Comparison of ENCODE assay signal across 8 cellular contexts in genomic region chr11:33802414-33802950, GRCh38. TPM values are rescaled to one million over a fixed set of nuclear protein-coding genes. Genes with fewer than 3 reads are reported as not detected.
DNase-seq lines count a peak whose midpoint lies in the region; ATAC-seq, FAIRE-seq and TF ChIP-seq lines count a peak whose summit lies in the region.

No MANE protein-coding gene starts in this region.

- POLR2A ChIA-PET in CD8-positive, alpha-beta T cell (lab: Charles Lee) = no interaction called here

- ATAC-seq in CD8-positive, alpha-beta T cell = peak; percentile 49
- peak; percentile 65 for ATAC-seq in HG03354 (IDR thresholded peaks at IDR 0.05; ENCODE audit: poor library complexity, severe bottlenecking, unreplicated experiment)
- no peak for ATAC-seq in GM18858 (IDR thresholded peaks at IDR 0.05; ENCODE audit: unreplicated experiment)
- ATAC-seq in GM21717 (IDR thresholded peaks at IDR 0.05; ENCODE audit: unreplicated experiment) = no peak

- no peaks in the 10 kb centered on the region for H3K36me3 ChIP-seq in CD8-positive, alpha-beta T cell (ENCODE audit: insufficient read depth, low read length)
- H3K36me3 ChIP-seq in breast epithelium = no peaks in the 10 kb centered on the region
- no peaks in the 10 kb centered on the region for H3K36me3 ChIP-seq in iPS-20b (ENCODE audit: insufficient read depth, low read depth, low read length)
- H3K36me3 ChIP-seq in small intestine (ENCODE audit: control insufficient read depth in 2 of 2, insufficient read depth in 2 of 2, low read length in 2 of 2) = no peaks in the 10 kb centered on the region

- no peak for FAIRE-seq in small intestine (lab: Jason Lieb, UNC)

- WGBS in small intestine, 3 donors = 1 to 3% (median 2%) methylated on average over 12 of the region's 12 CpGs

- H3K27ac Mint-ChIP-seq in CD8-positive, alpha-beta T cell = no peak overlapping the region

- CTCF ChIA-PET in CD8-positive, alpha-beta T cell (lab: Charles Lee) = no interaction called here

- H3K36me3 Mint-ChIP-seq in CD8-positive, alpha-beta T cell = no peaks in the 10 kb centered on the region

- peak overlapping the region; percentile 71; the same call in 1 of the 2 replicates for H3K9ac ChIP-seq in iPS-20b (ENCODE audit: low read depth, low read length)

- no peak for TF ChIP-seq CTCF in CD8-positive, alpha-beta T cell (IDR thresholded peaks at IDR 0.05)
- no peak for TF ChIP-seq CTCF in breast epithelium (IDR thresholded peaks at IDR 0.05)

- H3K27ac ChIP-seq in CD8-positive, alpha-beta T cell (ENCODE audit: low read depth, low read length) = no peak overlapping the region
- no peak overlapping the region for H3K27ac ChIP-seq in breast epithelium
- no peak overlapping the region for H3K27ac ChIP-seq in iPS-20b (ENCODE audit: low read length)
- no peak overlapping the region for H3K27ac ChIP-seq in small intestine (ENCODE audit: low read depth in 1 of 2, low read length in 1 of 2)

- H3K9me3 Mint-ChIP-seq in CD8-positive, alpha-beta T cell = no peaks in the 10 kb centered on the region

- no peak for DNase-seq in CD8-positive, alpha-beta T cell
- DNase-seq in NCI-H82 (lab: John Stamatoyannopoulos, UW) = peak; percentile 90
- no peak for DNase-seq in breast epithelium (ENCODE audit: low spot score in 2 of 2)
- DNase-seq in small intestine = peak; percentile 54

- H3K4me1 ChIP-seq in CD8-positive, alpha-beta T cell (ENCODE audit: insufficient read depth, low read length) = no peaks in the 10 kb centered on the region
- H3K4me1 ChIP-seq in breast epithelium (no peaks in the 10 kb centered on the region), iPS-20b (ENCODE audit: insufficient read depth, low read length) (no peaks in the 10 kb centered on the region), small intestine (ENCODE audit: control insufficient read depth in 2 of 2, insufficient read depth in 1 of 2, low read depth in 1 of 2, low read length in 1 of 2) (peaks cover 0 to 4% of the 10 kb centered on the region in 2 donors)

- no peaks in the 10 kb centered on the region for H3K9me3 ChIP-seq in CD8-positive, alpha-beta T cell (ENCODE audit: low read length)
- H3K9me3 ChIP-seq in breast epithelium (no peaks in the 10 kb centered on the region), iPS-20b (ENCODE audit: insufficient read depth, low read depth, low read length) (no peaks in the 10 kb centered on the region), small intestine (ENCODE audit: control insufficient read depth, low read depth) (no peaks in the 10 kb centered on the region)

- intact Hi-C loops in CD8-positive, alpha-beta T cell (cut with DNase I, micrococcal nuclease) = no loop called here
- intact Hi-C loops in breast epithelium (cut with DNase I; ENCODE audit: low total_unique reads) = no loop called here

- no peak overlapping the region for H3K4me3 Mint-ChIP-seq in CD8-positive, alpha-beta T cell

- H3K27me3 ChIP-seq in CD8-positive, alpha-beta T cell (ENCODE audit: insufficient read depth, low read length) = peaks cover 3% of the 10 kb centered on the region
- peaks cover 0 to 41% of the 10 kb centered on the region in 2 donors for H3K27me3 ChIP-seq in breast epithelium
- H3K27me3 ChIP-seq in iPS-20b (ENCODE audit: insufficient read depth, low read length) = peaks cover 37% of the 10 kb centered on the region
- peaks cover 0 to 6% of the 10 kb centered on the region in 2 donors for H3K27me3 ChIP-seq in small intestine (ENCODE audit: control insufficient read depth in 2 of 2, insufficient read depth in 2 of 2, low read length in 2 of 2)

- no peak overlapping the region for H3K4me3 ChIP-seq in CD8-positive, alpha-beta T cell (ENCODE audit: low read depth, low read length)
- peak overlapping the region; percentile 17 to 37 (median 26) for H3K4me3 ChIP-seq in breast epithelium
- H3K4me3 ChIP-seq in iPS-20b (ENCODE audit: low read length) = peak overlapping the region; percentile 75
- H3K4me3 ChIP-seq in small intestine (ENCODE audit: low read depth in 1 of 2, low read length in 2 of 2) = no peak overlapping the region

- H3K4me1 Mint-ChIP-seq in CD8-positive, alpha-beta T cell (ENCODE audit: low read depth) = peaks cover 4% of the 10 kb centered on the region

- H3K27me3 Mint-ChIP-seq in CD8-positive, alpha-beta T cell (ENCODE audit: low read depth) = peaks cover 38% of the 10 kb centered on the region

- no peak for TF ChIP-seq POLR2A in breast epithelium (IDR thresholded peaks at IDR 0.05)

RNA-seq across cellular contexts. Expression of gene FBXO3, which starts 28.2 kb away (rescaled TPM):
- 10 to 100 TPM; 54.8 to 55.4 TPM for total RNA-seq in CD8-positive, alpha-beta T cell
- 10 to 100 TPM; 35.0 to 60.6 (median 46.9) TPM for total RNA-seq in breast epithelium
- 10 to 100 TPM; 19.5 to 23.3 (median 21.3) TPM for polyA plus RNA-seq in small intestine

Comparison
In these comparisons a context has a peak if more than half of its experiments do, and no peak if none do; other contexts are left out.
1. ATAC-seq: peak in CD8-positive, alpha-beta T cell (single experiment) and HG03354 (single experiment); none in GM18858 (single experiment) and GM21717 (single experiment).
2. DNase-seq: peak in NCI-H82 (single experiment) and small intestine (single experiment); none in CD8-positive, alpha-beta T cell (0 of 7) and breast epithelium (0 of 2).
3. H3K4me3 ChIP-seq: peak in breast epithelium (3 of 3) and iPS-20b (single experiment); none in CD8-positive, alpha-beta T cell (single experiment) and small intestine (0 of 2).